ENCODE assay signal across 8 cellular contexts in genomic region chr16:2429771-2430663, GRCh38. TPM values are rescaled to one million over a fixed set of nuclear protein-coding genes. Genes with fewer than 3 reads are reported as not detected.
A peak's percentile ranks its signal among the peaks of the same experiment; 100 is the strongest.
DNase-seq lines count a peak whose midpoint lies in the region; ATAC-seq and TF ChIP-seq lines count a peak whose summit lies in the region.

No MANE protein-coding gene starts in this region.

- ATAC-seq in upper lobe of left lung (ENCODE audit: low FRiP score in 2 of 2) (peak in 1 of 2 donors; percentile 33), GM21576 (IDR thresholded peaks at IDR 0.05; ENCODE audit: unreplicated experiment) (no peak)

- H3K4me1 ChIP-seq in Peyer's patch (peaks cover 0 to 16% (median 5%) of the 10 kb centered on the region in 4 donors), upper lobe of left lung (peaks cover 7 to 29% (median 20%) of the 10 kb centered on the region in 4 donors)

- H3K9me3 ChIP-seq in Peyer's patch (no peaks in the 10 kb centered on the region), upper lobe of left lung (no peaks in the 10 kb centered on the region)

- peaks cover 0 to 9% (median 0%) of the 10 kb centered on the region in 3 donors for H3K36me3 ChIP-seq in Peyer's patch
- H3K36me3 ChIP-seq in upper lobe of left lung = peaks cover 0 to 12% (median 4%) of the 10 kb centered on the region in 4 donors

- TF ChIP-seq EP300 in upper lobe of left lung (IDR thresholded peaks at IDR 0.05) = no peak

- H3K4me3 ChIP-seq in Peyer's patch (peak overlapping the region; percentile 62 to 96 (median 88)), upper lobe of left lung (peak overlapping the region; percentile 85 to 98 (median 94))

- peak; percentile 57 for TF ChIP-seq CTCF in GM10266 (IDR thresholded peaks at IDR 0.05; ENCODE audit: control insufficient read depth, insufficient read depth, low read depth, missing control alignments)
- TF ChIP-seq CTCF in Peyer's patch (IDR thresholded peaks at IDR 0.05) = peak in 1 of 6 experiments; percentile 6
- TF ChIP-seq CTCF in upper lobe of left lung (IDR thresholded peaks at IDR 0.05) = no peak

- CTCF ChIA-PET in HEK293T (lab: Yijun Ruan, JAX) = interaction anchor here (0.6 to 0.9 kb wide), 2 partner anchors 72 to 226 kb away, joined by 3 to 5 read pairs; no protein-coding TSS in a partner anchor

- POLR2A ChIA-PET in HEK293T (lab: Yijun Ruan, JAX) = interaction anchor here (0.8 to 1.8 kb wide), 5 partner anchors 9 to 30 kb away, joined by 3 to 7 read pairs (median 3); partner anchors contain the start of gene TEDC2

- 4 to 6% methylated on average over 21 to 39 of the region's 46 CpGs for WGBS in upper lobe of left lung, 2 donors

- no peaks in the 10 kb centered on the region for H3K27me3 ChIP-seq in Peyer's patch
- H3K27me3 ChIP-seq in upper lobe of left lung = no peaks in the 10 kb centered on the region

- H3K27ac ChIP-seq in Peyer's patch (peak overlapping the region; percentile 54 to 84 (median 72)), upper lobe of left lung (peak overlapping the region; percentile 20 to 83 (median 48))

- TF ChIP-seq POLR2A in Peyer's patch (IDR thresholded peaks at IDR 0.05) (peak in 1 of 2 donors; percentile 1), upper lobe of left lung (IDR thresholded peaks at IDR 0.05) (no peak)

- DNase-seq in GM10266 (ENCODE audit: extremely low spot score) (peak; percentile 54), HEK293T (ENCODE audit: extremely low spot score) (peak; percentile 33), Peyer's patch (no peak), dermis blood vessel endothelial cell (peak; percentile 60), medulla oblongata (ENCODE audit: extremely low spot score) (peak; percentile 18), upper lobe of left lung (no peak)
- DNase-seq in activated CD8-positive, alpha-beta memory T cell treated with anti-CD3 and anti-CD28 coated beads, Interleukin-2, amount 50 U/mL, for 4 hours = no peak

TF ChIP-seq in HEK293T, 16 proteins besides CTCF, POLR2A, EP300 and RAD21:
- no peak for TF ChIP-seq ARNT (IDR thresholded peaks at IDR 0.05)
- TF ChIP-seq CTBP1 (IDR thresholded peaks at IDR 0.05; ENCODE audit: borderline replicate concordance) = no peak
- TF ChIP-seq FOXK2 (IDR thresholded peaks at IDR 0.05) = no peak
- no peak for TF ChIP-seq SP1 (IDR thresholded peaks at IDR 0.05)
- no peak for TF ChIP-seq HDGF (IDR thresholded peaks at IDR 0.05; ENCODE audit: borderline replicate concordance)
- TF ChIP-seq ELF4 (IDR thresholded peaks at IDR 0.05) = no peak
- TF ChIP-seq L3MBTL2 (conservative IDR thresholded peaks at IDR 0.05) = no peak
- TF ChIP-seq BHLHE40 (IDR thresholded peaks at IDR 0.05; ENCODE audit: borderline replicate concordance) = no peak
- TF ChIP-seq ZNF384 (IDR thresholded peaks at IDR 0.05) = no peak
- no peak for TF ChIP-seq FOXM1 (IDR thresholded peaks at IDR 0.05; ENCODE audit: borderline replicate concordance)
- TF ChIP-seq FOXA1 (IDR thresholded peaks at IDR 0.05) = no peak
- no peak for TF ChIP-seq TARDBP (IDR thresholded peaks at IDR 0.05)
- TF ChIP-seq, protein P1, sequence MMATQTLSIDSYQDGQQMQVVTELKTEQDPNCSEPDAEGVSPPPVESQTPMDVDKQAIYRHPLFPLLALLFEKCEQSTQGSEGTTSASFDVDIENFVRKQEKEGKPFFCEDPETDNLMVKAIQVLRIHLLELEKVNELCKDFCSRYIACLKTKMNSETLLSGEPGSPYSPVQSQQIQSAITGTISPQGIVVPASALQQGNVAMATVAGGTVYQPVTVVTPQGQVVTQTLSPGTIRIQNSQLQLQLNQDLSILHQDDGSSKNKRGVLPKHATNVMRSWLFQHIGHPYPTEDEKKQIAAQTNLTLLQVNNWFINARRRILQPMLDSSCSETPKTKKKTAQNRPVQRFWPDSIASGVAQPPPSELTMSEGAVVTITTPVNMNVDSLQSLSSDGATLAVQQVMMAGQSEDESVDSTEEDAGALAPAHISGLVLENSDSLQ (IDR thresholded peaks at IDR 0.05) = no peak
- TF ChIP-seq NFRKB (IDR thresholded peaks at IDR 0.05) = no peak
- TF ChIP-seq LEF1 (IDR thresholded peaks at IDR 0.05; ENCODE audit: borderline replicate concordance) = no peak
- no peak for TF ChIP-seq SUZ12 (IDR thresholded peaks at IDR 0.05)

RNA-seq across cellular contexts. Expression of gene CCNF, which starts 0.8 kb away (rescaled TPM):
- 10 to 100 TPM in 1 of 4 donors, 1 to 10 TPM in 3; 4.7 to 19.8 (median 6.9) TPM for total RNA-seq in Peyer's patch
- 22.3 and 53.1 TPM in 2 replicates for total RNA-seq in dermis blood vessel endothelial cell
- total RNA-seq in upper lobe of left lung = 1 to 10 TPM; 2.7 to 5.2 (median 3.9) TPM

RNA-seq across cellular contexts. Expression of gene TEDC2, which starts 29.9 kb away (rescaled TPM):
- total RNA-seq in Peyer's patch (10 to 100 TPM in 1 of 4 donors, 1 to 10 TPM in 3; 1.4 to 13.2 (median 3.7) TPM), dermis blood vessel endothelial cell (6.3 and 7.0 TPM in 2 replicates), upper lobe of left lung (1 to 10 TPM in 4 of 6 donors, under 1 TPM in 1, not detected in 1; 0.61 to 2.7 (median 1.7) TPM)

RNA-seq across cellular contexts. Expression of gene NTN3, which starts 41.1 kb away (rescaled TPM):
- total RNA-seq in Peyer's patch = not detected
- not detected in 2 replicates for total RNA-seq in dermis blood vessel endothelial cell
- not detected for total RNA-seq in upper lobe of left lung

RNA-seq across cellular contexts. Expression of gene TBC1D24, which starts 44.9 kb away (rescaled TPM):
- 10 to 100 TPM in 3 of 4 donors, 1 to 10 TPM in 1; 5.6 to 16.2 (median 13.6) TPM for total RNA-seq in Peyer's patch
- 15.3 and 18.1 TPM in 2 replicates for total RNA-seq in dermis blood vessel endothelial cell
- 10 to 100 TPM; 25.9 to 49.6 (median 37.2) TPM for total RNA-seq in upper lobe of left lung

Comparison
In these comparisons a context has a peak if more than half of its experiments do, and no peak if none do; other contexts are left out.
1. DNase-seq: peak in GM10266 (single experiment), HEK293T (single experiment), dermis blood vessel endothelial cell (single experiment) and medulla oblongata (single experiment); none in Peyer's patch (0 of 3), upper lobe of left lung (0 of 2) and activated CD8-positive, alpha-beta memory T cell treated with anti-CD3 and anti-CD28 coated beads, Interleukin-2, amount 50 U/mL, for 4 hours (single experiment).